Comparison of ENCODE assay signal across 1 cellular context in the genomic region with DNA sequence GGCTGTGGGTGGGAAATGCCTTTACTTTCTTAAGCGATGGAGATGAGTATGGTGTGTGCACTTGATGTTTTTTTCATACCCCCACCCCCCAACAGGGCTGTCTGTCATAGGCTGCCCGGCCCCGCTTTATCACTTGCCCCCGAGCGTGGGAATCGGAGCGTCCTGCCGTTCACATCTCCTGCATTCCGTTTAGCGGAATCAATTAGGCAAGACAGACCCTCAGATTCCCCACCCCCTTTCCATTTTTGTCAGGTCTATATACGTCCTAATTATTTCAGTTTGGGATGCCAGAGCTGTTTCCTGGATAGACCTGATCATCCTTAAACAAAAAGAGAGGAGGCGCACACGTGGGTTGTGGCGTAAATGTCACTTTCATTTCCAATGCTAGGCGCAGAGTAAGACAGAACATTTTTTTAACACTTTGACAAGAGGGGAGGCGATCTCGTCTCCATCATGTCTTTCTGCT.
TF ChIP-seq lines count a peak whose summit lies in the region.

No MANE protein-coding gene starts in this region.

TF ChIP-seq in IMR-90, 13 proteins besides CTCF, POLR2A, EP300 and RAD21 (continued from another document):
- TF ChIP-seq ELK1 (IDR thresholded peaks at IDR 0.05; ENCODE audit: borderline replicate concordance, low read depth, low read length) (no peak), RFX5 (IDR thresholded peaks at IDR 0.05; ENCODE audit: low read depth, low read length) (no peak), CHD1 (IDR thresholded peaks at IDR 0.05; ENCODE audit: low read depth, low read length) (no peak), RCOR1 (IDR thresholded peaks at IDR 0.05; ENCODE audit: insufficient replicate concordance, low read length) (no peak), USF2 (IDR thresholded peaks at IDR 0.05; ENCODE audit: low read depth, low read length) (no peak), CEBPB (IDR thresholded peaks at IDR 0.05; ENCODE audit: low read depth, low read length) (no peak)
TF ChIP-seq in IMR-90: peak in this region for 0.
